Comparison of ENCODE assay signal across 8 cellular contexts in genomic region chrX:153969125-153969903, GRCh38. TPM values are rescaled to one million over a fixed set of nuclear protein-coding genes. Genes with fewer than 3 reads are reported as not detected.
A peak's percentile ranks its signal among the peaks of the same experiment; 100 is the strongest.
DNase-seq lines count a peak whose midpoint lies in the region; ATAC-seq and TF ChIP-seq lines count a peak whose summit lies in the region.

No MANE protein-coding gene starts in this region.

- peaks cover 1% of the 10 kb centered on the region; the same call in 1 of the 2 replicates for H3K36me3 ChIP-seq in GM06990 (ENCODE audit: control insufficient read depth, insufficient read depth, low read length)
- no peaks in the 10 kb centered on the region; the same call in 1 of the 2 replicates for H3K36me3 ChIP-seq in Panc1 (ENCODE audit: control insufficient read depth, insufficient read depth, low read length)
- peaks cover 0 to 2% of the 10 kb centered on the region in 2 donors for H3K36me3 ChIP-seq in psoas muscle (ENCODE audit: insufficient read depth in 1 of 2, low read depth in 1 of 2)

- no TSS peak for BruUV-seq in Panc1 (replicated peaks; lab: Mats Ljungman, UMichigan)

- H3K4me1 ChIP-seq in Panc1 (ENCODE audit: control insufficient read depth, insufficient read depth, low read length): peaks cover 38% of the 10 kb centered on the region
- peaks cover 56% of the 10 kb centered on the region for H3K4me1 ChIP-seq in psoas muscle

- DNase-seq in GM06990 (ENCODE audit: extremely low read depth, insufficient read length) (no peak), Panc1 (ENCODE audit: low read depth, low spot score) (no peak), epithelial cell of prostate (ENCODE audit: low read depth, low spot score) (no peak), psoas muscle (no peak), Kasumi-1 (lab: John Stamatoyannopoulos, UW) (no peak), G401 (ENCODE audit: low spot score) (no peak)
- DNase-seq in stimulated activated CD8-positive, alpha-beta memory T cell treated with anti-CD3 and anti-CD28 coated beads, Interleukin-4, amount 100 ng/mL, for 48 hours: no peak

- 8 to 36% (median 14%) methylated on average over 20 to 25 of the region's 25 CpGs for WGBS in psoas muscle, 3 donors

- peak overlapping the region; percentile 90 for H3K27ac ChIP-seq in Panc1 (ENCODE audit: low read length)
- H3K27ac ChIP-seq in epithelial cell of prostate: peak overlapping the region; percentile 96
- H3K27ac ChIP-seq in psoas muscle: peak overlapping the region; percentile 86

- H3K27me3 ChIP-seq in GM06990 (replicated peaks; ENCODE audit: control insufficient read depth, insufficient read depth, low read length) (no peaks in the 10 kb centered on the region), Panc1 (ENCODE audit: control insufficient read depth, insufficient read depth, low read length) (no peaks in the 10 kb centered on the region), psoas muscle (ENCODE audit: insufficient read depth in 3 of 3, low read length in 2 of 3) (no peaks in the 10 kb centered on the region)

- H3K4me3 ChIP-seq in GM06990 (replicated peaks; ENCODE audit: low read depth, low read length) (peak overlapping the region; percentile 83), Panc1 (ENCODE audit: low read depth in 2 of 2, low read length in 2 of 2) (peak overlapping the region; percentile 95 to 98), psoas muscle (peak overlapping the region; percentile 80)

- no peak for ATAC-seq in Panc1
- no peak for ATAC-seq in psoas muscle
- ATAC-seq in GM21717 (IDR thresholded peaks at IDR 0.05; ENCODE audit: unreplicated experiment): no peak

- in situ Hi-C loops in Panc1 (cut with HindIII; ENCODE audit: low pct_unique_long_range_greater_than_20kb, low sequenced_read_pairs): no loop called here
- in situ Hi-C loops in G401 (cut with HindIII; ENCODE audit: low sequenced_read_pairs): no loop called here

- CTCF ChIA-PET in Panc1 (lab: Charles Lee): interaction anchor here (0.5 kb wide), 1 partner anchor 335 kb away, joined by 3 read pairs; no protein-coding TSS in a partner anchor

- POLR2A ChIA-PET in Panc1 (lab: Charles Lee): no interaction called here

- no peak for TF ChIP-seq CTCF in GM06990 (IDR thresholded peaks at IDR 0.05; ENCODE audit: insufficient read depth, low read length, poor library complexity, severe bottlenecking)
- no peak for TF ChIP-seq CTCF in Panc1 (IDR thresholded peaks at IDR 0.05)
- no peak for TF ChIP-seq CTCF in psoas muscle (IDR thresholded peaks at IDR 0.05)

- H3K9me3 ChIP-seq in Panc1 (ENCODE audit: control insufficient read depth, insufficient read depth, low read depth, low read length) (no peaks in the 10 kb centered on the region), psoas muscle (no peaks in the 10 kb centered on the region)

- intact Hi-C loops in Panc1 (cut with micrococcal nuclease; ENCODE audit: unreplicated experiment) (no loop called here), psoas muscle (cut with DNase I) (loop anchor here in 1 of 2 donors (5.0 kb wide), 1 partner anchor 187 kb away; the partner anchor contains the start of gene SRPK3)

RNA-seq across cellular contexts. Expression of gene HCFC1, which starts 2.3 kb away (rescaled TPM):
- total RNA-seq in Panc1 (2021; ENCODE audit: unreplicated experiment): 113 TPM
- 77.9 TPM for polyA plus RNA-seq in Panc1 (2012; ENCODE audit: insufficient read length)
- total RNA-seq in psoas muscle: 10 to 100 TPM; 29.8 to 50.1 (median 40.0) TPM
- 10 to 100 TPM; 15.1 to 46.5 (median 25.8) TPM for polyA plus RNA-seq in psoas muscle
- 12.4 and 16.1 TPM in 2 replicates for total RNA-seq in G401 (2014; rRNA removed; shearing (Covaris generic))

RNA-seq across cellular contexts. Expression of gene TMEM187, which starts 3.2 kb away (rescaled TPM):
- total RNA-seq in Panc1 (2021; ENCODE audit: unreplicated experiment) (15.7 TPM), psoas muscle (1 to 10 TPM; 3.2 to 7.8 (median 6.8) TPM)
- polyA plus RNA-seq in Panc1 (2012; ENCODE audit: insufficient read length): 19.7 TPM
- 1 to 10 TPM; 2.2 to 6.7 (median 5.2) TPM for polyA plus RNA-seq in psoas muscle
- 1.4 and 7.4 TPM in 2 replicates for total RNA-seq in G401 (2014; rRNA removed; shearing (Covaris generic))

RNA-seq across cellular contexts. Expression of gene RENBP, which starts 24.9 kb away (rescaled TPM):
- total RNA-seq in Panc1 (2021; ENCODE audit: unreplicated experiment) (0.62 TPM), psoas muscle (1 to 10 TPM; 2.9 to 4.4 (median 3.6) TPM)
- polyA plus RNA-seq in Panc1 (2012; ENCODE audit: insufficient read length): 0.62 TPM
- 1 to 10 TPM in 2 of 3 donors, under 1 TPM in 1; 0.97 to 1.9 (median 1.4) TPM for polyA plus RNA-seq in psoas muscle
- 7.1 and 8.4 TPM in 2 replicates for total RNA-seq in G401 (2014; rRNA removed; shearing (Covaris generic))

RNA-seq across cellular contexts. Expression of gene NAA10, which starts 34.5 kb away (rescaled TPM):
- 246 TPM for total RNA-seq in Panc1 (2021; ENCODE audit: unreplicated experiment)
- polyA plus RNA-seq in Panc1 (2012; ENCODE audit: insufficient read length): 347 TPM
- 100 to 1,000 TPM; 105 to 166 (median 115) TPM for total RNA-seq in psoas muscle
- 100 to 1,000 TPM; 168 to 203 (median 193) TPM for polyA plus RNA-seq in psoas muscle
- total RNA-seq in G401 (2014; rRNA removed; shearing (Covaris generic)): 136 and 159 TPM in 2 replicates

RNA-seq across cellular contexts. Expression of gene ARHGAP4, which starts 43.2 kb away (rescaled TPM):
- 225 TPM for total RNA-seq in Panc1 (2021; ENCODE audit: unreplicated experiment)
- polyA plus RNA-seq in Panc1 (2012; ENCODE audit: insufficient read length): 297 TPM
- 1 to 10 TPM; 5.1 to 8.0 (median 6.4) TPM for total RNA-seq in psoas muscle
- 1 to 10 TPM; 5.8 to 7.6 (median 6.8) TPM for polyA plus RNA-seq in psoas muscle
- 55.7 and 62.6 TPM in 2 replicates for total RNA-seq in G401 (2014; rRNA removed; shearing (Covaris generic))
